36 cellular contexts compared by ENCODE assay signal in genomic region chr3:46731795-46732194, GRCh38. TPM values are rescaled to one million over a fixed set of nuclear protein-coding genes. Genes with fewer than 3 reads are reported as not detected.
"Had no signal": no experiment of that assay in that cellular context is flagged by ENCODE, and none has a peak within 500 bp of the region (broad histone marks: within the 10 kb centered on the region; RNA-seq: fewer than 3 reads in every experiment).

No MANE protein-coding gene starts in this region.

- H3K4me3 ChIP-seq: ascending aorta, cardiac muscle cell, SJCRH30, SK-N-MC had no signal

- H3K27ac ChIP-seq: ascending aorta, cardiac muscle cell, KMS-11, SJCRH30, SK-N-MC, VCaP had no signal

- H3K36me3 ChIP-seq: ascending aorta, cardiac muscle cell, SJCRH30 had no signal

- H3K27me3 ChIP-seq: ascending aorta, cardiac muscle cell, SJCRH30 had no signal

- DNase-seq: activated B cell treated with CpG ODN at 0.5 μM for 24 hours; activated CD4-positive, alpha-beta T cell treated with anti-CD3 and anti-CD28 coated beads for 4 hours; activated CD4-positive, alpha-beta T cell treated with anti-CD3 and anti-CD28 coated beads, Interleukin-2, amount 50 U/mL, for 1 hour; activated CD4-positive, CD25-positive, alpha-beta regulatory T cell treated with anti-CD3 and anti-CD28 coated beads, Interleukin-2, amount 50 U/mL, for 72 hours; activated CD8-positive, alpha-beta T cell treated with anti-CD3 and anti-CD28 coated beads for 36 hours; activated gamma-delta T cell; activated naive CD4-positive, alpha-beta T cell treated with Interleukin-2 at 50 U/mL for 16 hours; activated naive CD8-positive, alpha-beta T cell treated with anti-CD3 and anti-CD28 coated beads, Interleukin-2, amount 10 ng/mL, durations not matched to agents 7 days and 5 days; activated T-cell treated with anti-CD3 and anti-CD28 coated beads, Interleukin-2, amount 50 U/mL, for 1 hour; amygdala; MM.1S; MV-4-11; NCI-H1092 treated with DMSO at 0.1 percent for 48 hours; NCI-H146; NCI-H187; NCI-H2029 treated with DMSO at 0.1 percent for 48 hours; NCI-H2107; NCI-H2171; NCI-H510A treated with DMSO at 0.1 percent for 48 hours; SHP77; SJCRH30 had no signal

- H3K4me3 Mint-ChIP-seq: activated B cell treated with CpG ODN at 0.5 μM for 24 hours; activated CD8-positive, alpha-beta T cell treated with anti-CD3 and anti-CD28 coated beads for 36 hours; activated naive CD4-positive, alpha-beta T cell treated with anti-CD3 and anti-CD28 coated beads, Interleukin-2, amount 50 U/mL, for 24 hours; activated naive CD8-positive, alpha-beta T cell treated with anti-CD3 and anti-CD28 coated beads, Interleukin-2, amount 10 ng/mL, durations not matched to agents 7 days and 5 days; activated T-cell treated with anti-CD3 and anti-CD28 coated beads, Interleukin-2, amount 50 U/mL, for 72 hours; central memory CD8-positive, alpha-beta T cell; T-helper 2 cell treated with Interferon-gamma antibody and Interleukin-4, amounts not matched to agents 5 μg/mL and 100 μg/mL, for 36 hours had no signal

- H3K9me3 ChIP-seq: ascending aorta, SJCRH30 had no signal

- H3K4me1 ChIP-seq: ascending aorta, SJCRH30 had no signal

- H3K9me3 Mint-ChIP-seq: activated B cell treated with CpG ODN at 0.5 μM for 24 hours; activated CD8-positive, alpha-beta T cell treated with anti-CD3 and anti-CD28 coated beads for 36 hours; activated naive CD4-positive, alpha-beta T cell treated with anti-CD3 and anti-CD28 coated beads, Interleukin-2, amount 50 U/mL, for 24 hours; activated naive CD8-positive, alpha-beta T cell treated with anti-CD3 and anti-CD28 coated beads, Interleukin-2, amount 10 ng/mL, durations not matched to agents 7 days and 5 days; activated T-cell treated with anti-CD3 and anti-CD28 coated beads, Interleukin-2, amount 50 U/mL, for 72 hours; activated T-helper 2 cell treated with anti-CD3 and anti-CD28 coated beads, Interferon-gamma antibody, Interleukin-2, Interleukin-4, amounts not matched to agents 10 μg/mL and 5 μg/mL and 100 μg/mL, durations not matched to agents 14 hours and 24 hours and 36 hours; central memory CD8-positive, alpha-beta T cell; T-helper 2 cell treated with Interferon-gamma antibody and Interleukin-4, amounts not matched to agents 5 μg/mL and 100 μg/mL, for 36 hours had no signal

- H3K27ac Mint-ChIP-seq: activated B cell treated with CpG ODN at 0.5 μM for 24 hours; activated CD8-positive, alpha-beta T cell treated with anti-CD3 and anti-CD28 coated beads for 36 hours; activated naive CD4-positive, alpha-beta T cell treated with anti-CD3 and anti-CD28 coated beads, Interleukin-2, amount 50 U/mL, for 24 hours; activated naive CD8-positive, alpha-beta T cell treated with anti-CD3 and anti-CD28 coated beads, Interleukin-2, amount 10 ng/mL, durations not matched to agents 7 days and 5 days; activated T-cell treated with anti-CD3 and anti-CD28 coated beads, Interleukin-2, amount 50 U/mL, for 72 hours; activated T-helper 2 cell treated with anti-CD3 and anti-CD28 coated beads, Interferon-gamma antibody, Interleukin-2, Interleukin-4, amounts not matched to agents 10 μg/mL and 5 μg/mL and 100 μg/mL, durations not matched to agents 14 hours and 24 hours and 36 hours; T-helper 2 cell treated with Interferon-gamma antibody and Interleukin-4, amounts not matched to agents 5 μg/mL and 100 μg/mL, for 36 hours had no signal

- ATAC-seq: activated CD8-positive, alpha-beta T cell treated with anti-CD3 and anti-CD28 coated beads for 36 hours; Panc1 had no signal

- H3K4me1 Mint-ChIP-seq: activated B cell treated with CpG ODN at 0.5 μM for 24 hours; activated naive CD4-positive, alpha-beta T cell treated with anti-CD3 and anti-CD28 coated beads, Interleukin-2, amount 50 U/mL, for 24 hours; activated naive CD8-positive, alpha-beta T cell treated with anti-CD3 and anti-CD28 coated beads, Interleukin-2, amount 10 ng/mL, durations not matched to agents 7 days and 5 days; central memory CD8-positive, alpha-beta T cell had no signal

- H3K36me3 Mint-ChIP-seq: activated naive CD4-positive, alpha-beta T cell treated with anti-CD3 and anti-CD28 coated beads, Interleukin-2, amount 50 U/mL, for 24 hours; activated naive CD8-positive, alpha-beta T cell treated with anti-CD3 and anti-CD28 coated beads, Interleukin-2, amount 10 ng/mL, durations not matched to agents 7 days and 5 days had no signal

RNA-seq across cellular contexts. Expression of gene PRSS50, which starts 14.1 kb away (rescaled TPM):
- total RNA-seq: activated B cell treated with CpG ODN at 0.5 μM for 24 hours; activated CD8-positive, alpha-beta memory T cell treated with anti-CD3 and anti-CD28 coated beads for 36 hours; activated CD8-positive, alpha-beta T cell treated with anti-CD3 and anti-CD28 coated beads for 36 hours; activated naive CD8-positive, alpha-beta T cell treated with anti-CD3 and anti-CD28 coated beads, Interleukin-2, amount 10 ng/mL, durations not matched to agents 7 days and 5 days; activated T-helper 2 cell treated with anti-CD3 and anti-CD28 coated beads, Interferon-gamma antibody, Interleukin-2, Interleukin-4, amounts not matched to agents 10 μg/mL and 5 μg/mL and 100 μg/mL, durations not matched to agents 14 hours and 24 hours and 36 hours; ascending aorta; LHCN-M2; RPMI7951; SJCRH30; T-helper 1 cell treated with Interleukin-12 subunit alpha and Interleukin-12 subunit beta and Interleukin-4 antibody, amounts not matched to agents 30 ng/mL and 1 ng/mL, for 36 hours had no signal

RNA-seq across cellular contexts. Expression of gene TMIE, which starts 30.6 kb away (rescaled TPM):
- total RNA-seq: activated T-helper 2 cell treated with anti-CD3 and anti-CD28 coated beads, Interferon-gamma antibody, Interleukin-2, Interleukin-4, amounts not matched to agents 10 μg/mL and 5 μg/mL and 100 μg/mL, durations not matched to agents 14 hours and 24 hours and 36 hours; LHCN-M2; RPMI7951; T-helper 1 cell treated with Interleukin-12 subunit alpha and Interleukin-12 subunit beta and Interleukin-4 antibody, amounts not matched to agents 30 ng/mL and 1 ng/mL, for 36 hours had no signal
